In the genomic region with DNA sequence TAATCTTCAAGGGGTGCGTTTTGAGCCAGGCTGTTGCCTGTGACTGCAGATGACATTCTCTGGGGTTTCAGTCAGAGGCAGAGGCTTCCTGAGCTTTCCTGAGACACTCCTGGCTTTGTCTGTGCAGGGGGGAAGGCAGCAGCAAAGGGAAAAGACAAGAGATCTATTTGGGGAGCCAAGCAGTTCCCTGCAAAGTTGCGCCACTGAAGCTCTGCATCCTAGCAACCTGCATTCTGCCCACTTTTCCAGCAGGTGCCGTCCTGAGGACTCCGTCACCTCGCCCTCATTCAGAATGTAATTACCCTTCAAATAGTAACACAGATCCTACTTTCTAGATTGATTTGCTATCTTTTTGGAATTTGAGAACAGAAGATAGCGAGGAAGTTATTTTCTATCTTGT, we compare ENCODE assay signal across 17 cellular contexts. TPM values are rescaled to one million over a fixed set of nuclear protein-coding genes. Genes with fewer than 3 reads are reported as not detected.
A peak's percentile ranks its signal among the peaks of the same experiment; 100 is the strongest.
DNase-seq lines count a peak whose midpoint lies in the region; ATAC-seq, FAIRE-seq and TF ChIP-seq lines count a peak whose summit lies in the region.
"Had no signal": no experiment of that assay in that cellular context is flagged by ENCODE, and none has a peak within 500 bp of the region (broad histone marks: within the 10 kb centered on the region; RNA-seq: fewer than 3 reads in every experiment).

No MANE protein-coding gene starts in this region.

- no peak overlapping the region for H3K27ac Mint-ChIP-seq in CD4-positive, CD25-positive, alpha-beta regulatory T cell
- H3K27ac Mint-ChIP-seq in astrocyte (ENCODE audit: unreplicated experiment): no peak overlapping the region
- no peak overlapping the region for H3K27ac Mint-ChIP-seq in nephron progenitor cell
- H3K27ac Mint-ChIP-seq: activated CD4-positive, alpha-beta T cell treated with anti-CD3 and anti-CD28 coated beads, Interleukin-2, amount 10 ng/mL, durations not matched to agents 7 days and 5 days had no signal

- FAIRE-seq in astrocyte (lab: Jason Lieb, UNC): no peak
- FAIRE-seq: HTR-8/SVneo had no signal

- ATAC-seq in CD4-positive, CD25-positive, alpha-beta regulatory T cell (ENCODE audit: low read depth in 2 of 2): no peak
- no peak for ATAC-seq in Right ventricle myocardium superior (ENCODE audit: poor library complexity)
- no peak for ATAC-seq in HG03442 (IDR thresholded peaks at IDR 0.05; ENCODE audit: unreplicated experiment)
- ATAC-seq: left ventricle myocardium superior had no signal

- intact Hi-C loops in Right ventricle myocardium superior (cut with DNase I): loop anchor here (10.0 kb wide), 1 partner anchor 267 kb away; no protein-coding TSS in a partner anchor

- H3K36me3 Mint-ChIP-seq in CD4-positive, CD25-positive, alpha-beta regulatory T cell: no peaks in the 10 kb centered on the region
- H3K36me3 Mint-ChIP-seq in astrocyte (ENCODE audit: low read depth, unreplicated experiment) (no peaks in the 10 kb centered on the region), nephron progenitor cell (ENCODE audit: low read depth) (no peaks in the 10 kb centered on the region)

- H3K27ac ChIP-seq in CD4-positive, CD25-positive, alpha-beta regulatory T cell (ENCODE audit: insufficient read depth, low read length, poor library complexity, severe bottlenecking): no peak overlapping the region
- H3K27ac ChIP-seq in astrocyte (ENCODE audit: low read depth, low read length): no peak overlapping the region
- H3K27ac ChIP-seq: suprapubic skin had no signal

- H3K4me1 ChIP-seq in CD4-positive, CD25-positive, alpha-beta regulatory T cell (ENCODE audit: control insufficient read depth, insufficient read depth, low read length, poor library complexity, severe bottlenecking): peaks cover 13% of the 10 kb centered on the region
- peaks cover 11% of the 10 kb centered on the region for H3K4me1 ChIP-seq in astrocyte (ENCODE audit: insufficient read depth, low read length)

- TF ChIP-seq CTCF in astrocyte (IDR thresholded peaks at IDR 0.05; ENCODE audit: insufficient read depth, low read depth, low read length): no peak
- TF ChIP-seq CTCF in nephron progenitor cell (IDR thresholded peaks at IDR 0.05): no peak

- peaks cover 9% of the 10 kb centered on the region for H3K79me2 ChIP-seq in astrocyte (ENCODE audit: insufficient read depth, low read length)

- H3K4me1 Mint-ChIP-seq in CD4-positive, CD25-positive, alpha-beta regulatory T cell: peaks cover 0 to 12% (median 9%) of the 10 kb centered on the region in 4 donors
- H3K4me1 Mint-ChIP-seq in astrocyte (ENCODE audit: low read depth, unreplicated experiment): peaks cover 14% of the 10 kb centered on the region
- peaks cover 15% of the 10 kb centered on the region for H3K4me1 Mint-ChIP-seq in nephron progenitor cell

- no peak overlapping the region for H3K9ac ChIP-seq in astrocyte (ENCODE audit: low read length)

- peaks cover 70% of the 10 kb centered on the region for H3K27me3 Mint-ChIP-seq in CD4-positive, CD25-positive, alpha-beta regulatory T cell
- H3K27me3 Mint-ChIP-seq in astrocyte (ENCODE audit: low read depth, unreplicated experiment) (peaks cover 33% of the 10 kb centered on the region), nephron progenitor cell (ENCODE audit: low read depth, poor library complexity) (peaks cover 74% of the 10 kb centered on the region)

- no peak overlapping the region for H2AFZ ChIP-seq in astrocyte (ENCODE audit: low read depth, low read length)

- no peaks in the 10 kb centered on the region for H3K9me3 ChIP-seq in CD4-positive, CD25-positive, alpha-beta regulatory T cell (ENCODE audit: control insufficient read depth in 2 of 2, low read length in 2 of 2)
- no peaks in the 10 kb centered on the region for H3K9me3 ChIP-seq in astrocyte (ENCODE audit: insufficient read depth, low read depth, low read length)
- H3K9me3 ChIP-seq: suprapubic skin had no signal

- H3K27me3 ChIP-seq in CD4-positive, CD25-positive, alpha-beta regulatory T cell (ENCODE audit: control insufficient read depth, insufficient read depth, low read length): peaks cover 56% of the 10 kb centered on the region
- peaks cover 6% of the 10 kb centered on the region for H3K27me3 ChIP-seq in astrocyte (ENCODE audit: insufficient read depth, low read length)

- H3K9me3 Mint-ChIP-seq in CD4-positive, CD25-positive, alpha-beta regulatory T cell: peaks cover 0 to 2% (median 0%) of the 10 kb centered on the region in 7 donors
- H3K9me3 Mint-ChIP-seq in astrocyte (ENCODE audit: unreplicated experiment): no peaks in the 10 kb centered on the region
- H3K9me3 Mint-ChIP-seq in nephron progenitor cell: no peaks in the 10 kb centered on the region
- H3K9me3 Mint-ChIP-seq: activated CD4-positive, alpha-beta T cell treated with anti-CD3 and anti-CD28 coated beads, Interleukin-2, amount 10 ng/mL, durations not matched to agents 7 days and 5 days had no signal

- H3K36me3 ChIP-seq in CD4-positive, CD25-positive, alpha-beta regulatory T cell (ENCODE audit: control insufficient read depth, insufficient read depth, low read length): no peaks in the 10 kb centered on the region
- peaks cover 2% of the 10 kb centered on the region for H3K36me3 ChIP-seq in astrocyte (ENCODE audit: insufficient read depth, low read length)
- H3K36me3 ChIP-seq: suprapubic skin had no signal

- no peaks in the 10 kb centered on the region for H4K20me1 ChIP-seq in astrocyte (ENCODE audit: insufficient read depth, low read length)

- no peak overlapping the region for H3K4me2 ChIP-seq in astrocyte (ENCODE audit: low read length)

- no peak for DNase-seq in CD4-positive, CD25-positive, alpha-beta regulatory T cell
- peak; percentile 52 for DNase-seq in HuH-7 (ENCODE audit: low spot score)
- no peak for DNase-seq in astrocyte (ENCODE audit: low read depth)
- no peak for DNase-seq in nephron progenitor cell
- DNase-seq in Right ventricle myocardium superior: no peak
- no peak for DNase-seq in activated gamma-delta T cell treated with Interleukin-2 at 50 U/mL for 16 hours
- DNase-seq: activated CD4-positive, alpha-beta T cell treated with anti-CD3 and anti-CD28 coated beads, Interleukin-2, amount 10 ng/mL, durations not matched to agents 7 days and 5 days; activated CD8-positive, alpha-beta memory T cell treated with anti-CD3 and anti-CD28 coated beads, Interleukin-2, amount 50 U/mL, for 48 hours; effector CD4-positive, alpha-beta T cell; left ventricle myocardium superior; NCI-H1694; NCI-H446 treated with DMSO at 0.1 percent for 48 hours; retina; SW 1271 had no signal

- no peak overlapping the region for H3K4me3 ChIP-seq in CD4-positive, CD25-positive, alpha-beta regulatory T cell (ENCODE audit: low read depth, low read length)
- H3K4me3 ChIP-seq in astrocyte (ENCODE audit: insufficient read depth, low read depth, low read length): no peak overlapping the region
- H3K4me3 ChIP-seq: suprapubic skin had no signal

- peak overlapping the region in 3 of 4 donors; percentile 8 to 78 (median 72) for H3K4me3 Mint-ChIP-seq in CD4-positive, CD25-positive, alpha-beta regulatory T cell
- peak overlapping the region; percentile 47 for H3K4me3 Mint-ChIP-seq in astrocyte (ENCODE audit: unreplicated experiment)
- H3K4me3 Mint-ChIP-seq in nephron progenitor cell: peak overlapping the region; percentile 77
- H3K4me3 Mint-ChIP-seq: activated CD4-positive, alpha-beta T cell treated with anti-CD3 and anti-CD28 coated beads, Interleukin-2, amount 10 ng/mL, durations not matched to agents 7 days and 5 days had no signal

RNA-seq across cellular contexts. Expression of a gene that starts 1.9 kb away (rescaled TPM):
- total RNA-seq in CD4-positive, CD25-positive, alpha-beta regulatory T cell: 0.57 TPM
- not detected for polyA plus RNA-seq in CD4-positive, CD25-positive, alpha-beta regulatory T cell
- total RNA-seq in astrocyte: 11.5 and 14.1 TPM in 2 replicates
- total RNA-seq in Right ventricle myocardium superior: 0.48 TPM
